ENCODE assay signal across 9 cellular contexts in the genomic region with DNA sequence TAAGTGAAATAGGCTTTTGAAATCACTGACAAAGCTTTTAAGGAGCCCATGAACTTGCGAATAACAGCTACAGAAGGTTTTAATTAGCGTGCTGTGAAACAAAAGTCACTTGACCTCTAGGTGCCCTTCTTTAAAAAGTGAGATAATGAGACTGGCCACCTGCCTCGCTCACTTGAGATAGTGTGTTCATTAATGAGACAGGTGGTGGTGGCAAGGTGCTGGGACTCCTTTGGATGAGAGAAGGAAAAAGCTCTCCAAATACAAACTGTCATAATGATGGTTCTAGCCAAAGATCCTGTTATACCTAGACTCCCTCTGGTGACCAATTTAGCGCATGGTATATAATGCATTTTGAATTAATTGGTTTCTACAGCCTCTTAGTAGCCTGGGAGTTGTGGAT. TPM values are rescaled to one million over a fixed set of nuclear protein-coding genes. Genes with fewer than 3 reads are reported as not detected.
DNase-seq lines count a peak whose midpoint lies in the region; ATAC-seq and TF ChIP-seq lines count a peak whose summit lies in the region.
"Had no signal": no experiment of that assay in that cellular context is flagged by ENCODE, and none has a peak within 500 bp of the region (broad histone marks: within the 10 kb centered on the region; RNA-seq: fewer than 3 reads in every experiment).

No MANE protein-coding gene starts in this region.

- no peaks in the 10 kb centered on the region for H3K9me3 ChIP-seq in tibial nerve

- H3K4me1 Mint-ChIP-seq in Calu3 (ENCODE audit: low read depth, unreplicated experiment): peaks cover 10% of the 10 kb centered on the region

- no peak for TF ChIP-seq POLR2A in tibial nerve (IDR thresholded peaks at IDR 0.05)

- no peak overlapping the region for H3K4me3 ChIP-seq in tibial nerve
- H3K4me3 ChIP-seq: SK-N-MC had no signal

- DNase-seq in Calu3: peak; percentile 10
- peak; percentile 16 for DNase-seq in NAMALWA (ENCODE audit: low spot score)
- peak; percentile 43 for DNase-seq in RWPE1 (ENCODE audit: low spot score)
- peak; percentile 3 for DNase-seq in kidney glomerular epithelial cell (lab: John Stamatoyannopoulos, UW)
- no peak for DNase-seq in KG1 (lab: John Stamatoyannopoulos, UW)
- no peak for DNase-seq in tibial nerve (ENCODE audit: low spot score in 2 of 2)

- no peak for TF ChIP-seq EP300 in tibial nerve (IDR thresholded peaks at IDR 0.05)

- 56 to 63% methylated on average over 4 of the region's 4 CpGs for WGBS in tibial nerve, 2 donors

- no peaks in the 10 kb centered on the region for H3K36me3 ChIP-seq in tibial nerve

- no peak overlapping the region for H3K27ac Mint-ChIP-seq in Calu3 (ENCODE audit: unreplicated experiment)

- H3K9me3 Mint-ChIP-seq in Calu3 (ENCODE audit: low read depth, unreplicated experiment): no peaks in the 10 kb centered on the region

- H3K27ac ChIP-seq in RWPE1: no peak overlapping the region
- no peak overlapping the region for H3K27ac ChIP-seq in tibial nerve
- H3K27ac ChIP-seq: SK-N-MC had no signal

- no peaks in the 10 kb centered on the region for H3K27me3 Mint-ChIP-seq in Calu3 (ENCODE audit: unreplicated experiment)

- ATAC-seq in HG03469 (IDR thresholded peaks at IDR 0.05; ENCODE audit: unreplicated experiment) (no peak), HG02840 (IDR thresholded peaks at IDR 0.05; ENCODE audit: low FRiP score, unreplicated experiment) (no peak)

- no peaks in the 10 kb centered on the region for H3K4me1 ChIP-seq in tibial nerve

- TF ChIP-seq CTCF in Calu3 (IDR thresholded peaks at IDR 0.05; ENCODE audit: unreplicated experiment): peak; percentile 33
- TF ChIP-seq CTCF in RWPE1 (conservative IDR thresholded peaks at IDR 0.05; ENCODE audit: low read depth): peak; percentile 26
- peak in 2 of 5 experiments; percentile 14 to 15 for TF ChIP-seq CTCF in tibial nerve (IDR thresholded peaks at IDR 0.05)

- POLR2A ChIA-PET in RWPE1 (lab: Yijun Ruan, JAX; ENCODE audit: low non-redundant PET): no interaction called here

- no TSS peak for BruUV-seq in Calu3 (replicated peaks; lab: Mats Ljungman, UMichigan)

- CTCF ChIA-PET in Calu3 (lab: Charles Lee): interaction anchor here (0.6 to 2.0 kb wide), 8 partner anchors 8 to 302 kb away, joined by 3 to 30 read pairs (median 3); no protein-coding TSS in a partner anchor
- CTCF ChIA-PET in RWPE1 (lab: Yijun Ruan, JAX): interaction anchor here (0.6 to 2.6 kb wide), 8 partner anchors 15 to 263 kb away, joined by 3 to 27 read pairs (median 4); partner anchors contain the start of gene PSMA4

- no peaks in the 10 kb centered on the region for H3K36me3 Mint-ChIP-seq in Calu3 (ENCODE audit: insufficient read depth, unreplicated experiment)

- no peak overlapping the region for H3K4me3 Mint-ChIP-seq in Calu3 (ENCODE audit: low read depth, unreplicated experiment)

- H3K27me3 ChIP-seq in tibial nerve: no peaks in the 10 kb centered on the region

- intact Hi-C loops in Calu3 (cut with micrococcal nuclease; ENCODE audit: unreplicated experiment): loop anchor here (1.0 kb wide), 2 partner anchors 108 to 302 kb away; no protein-coding TSS in a partner anchor

RNA-seq across cellular contexts. Expression of gene IREB2, which starts 22.7 kb away (rescaled TPM):
- 83.2 and 84.5 TPM in 2 replicates for total RNA-seq in Calu3 (2022)
- total RNA-seq in tibial nerve: 10 to 100 TPM; 32.4 to 45.9 (median 42.4) TPM

Comparison
In these comparisons a context has a peak if more than half of its experiments do, and no peak if none do; other contexts are left out.
1. DNase-seq: peak in Calu3 (single experiment), NAMALWA (single experiment), RWPE1 (single experiment) and kidney glomerular epithelial cell (single experiment); none in KG1 (single experiment) and tibial nerve (0 of 2).